In genomic region chr11:86955674-86956522, GRCh38 we compare ENCODE assay signal across 1 cellular context.
TF ChIP-seq lines count a peak whose summit lies in the region.

No MANE protein-coding gene starts in this region.

TF ChIP-seq in HepG2, 621 proteins besides CTCF, POLR2A, EP300 and RAD21 (continued from another document and continues in another):
- TF ChIP-seq ZBTB4 (CRISPR knock-in tag; IDR thresholded peaks at IDR 0.05; ENCODE audit: borderline replicate concordance) (no peak), TEAD2 (CRISPR knock-in tag; IDR thresholded peaks at IDR 0.05) (no peak), HINFP (CRISPR knock-in tag; IDR thresholded peaks at IDR 0.05; ENCODE audit: low read depth) (peak; percentile 44; the same call in 1 of the 2 replicates), HDAC2 (CRISPR knock-in tag; IDR thresholded peaks at IDR 0.05) (no peak; the same call in 1 of the 2 replicates), REXO4 (CRISPR knock-in tag; IDR thresholded peaks at IDR 0.05; ENCODE audit: borderline replicate concordance) (no peak), CHD4 (IDR thresholded peaks at IDR 0.05; ENCODE audit: borderline replicate concordance, low read length) (0 out of 2 replicates have a peak, but pooled peaks have one; percentile 30), MLLT10 (CRISPR knock-in tag; IDR thresholded peaks at IDR 0.05) (no peak), TCF7L2 (IDR thresholded peaks at IDR 0.05; ENCODE audit: low read depth, low read length) (no peak), GPN1 (CRISPR knock-in tag; IDR thresholded peaks at IDR 0.05; ENCODE audit: borderline replicate concordance) (no peak), ZNF597 (CRISPR knock-in tag; IDR thresholded peaks at IDR 0.05) (no peak), ZNF460 (CRISPR knock-in tag; IDR thresholded peaks at IDR 0.05; ENCODE audit: borderline replicate concordance) (peak; percentile 63; the same call in 1 of the 2 replicates), MEIS2 (CRISPR knock-in tag; IDR thresholded peaks at IDR 0.05) (no peak), ZNF331 (CRISPR knock-in tag; IDR thresholded peaks at IDR 0.05) (peak; percentile 11; the same call in 1 of the 2 replicates), HOXA7 (CRISPR knock-in tag; IDR thresholded peaks at IDR 0.05) (no peak), ZNF564 (CRISPR knock-in tag; IDR thresholded peaks at IDR 0.05) (no peak), ZBTB43 (CRISPR knock-in tag; conservative IDR thresholded peaks at IDR 0.05) (0 out of 2 replicates have a peak, but pooled peaks have one; percentile 18), CENPBD1 (CRISPR knock-in tag; IDR thresholded peaks at IDR 0.05; ENCODE audit: borderline replicate concordance, low read depth) (no peak), ZNF800 (CRISPR knock-in tag; IDR thresholded peaks at IDR 0.05) (peak; percentile 61; the same call in 1 of the 2 replicates), TSC22D2 (CRISPR knock-in tag; IDR thresholded peaks at IDR 0.05; ENCODE audit: borderline replicate concordance) (peak; percentile 55; the same call in 1 of the 2 replicates), ZNF776 (CRISPR knock-in tag; IDR thresholded peaks at IDR 0.05) (no peak), NR2F1 (CRISPR knock-in tag; IDR thresholded peaks at IDR 0.05) (no peak), ZBTB37 (CRISPR knock-in tag; IDR thresholded peaks at IDR 0.05) (no peak), ZC3H13 (CRISPR knock-in tag; IDR thresholded peaks at IDR 0.05) (peak; percentile 71), ZNF576 (CRISPR knock-in tag; IDR thresholded peaks at IDR 0.05) (no peak), ZNF503 (CRISPR knock-in tag; IDR thresholded peaks at IDR 0.05) (no peak; the same call in 1 of the 2 replicates), AFF4 (CRISPR knock-in tag; IDR thresholded peaks at IDR 0.05) (no peak), TRIM22 (IDR thresholded peaks at IDR 0.05) (no peak), RAD51 (IDR thresholded peaks at IDR 0.05; ENCODE audit: borderline replicate concordance) (no peak), JARID2 (CRISPR knock-in tag; IDR thresholded peaks at IDR 0.05; ENCODE audit: insufficient replicate concordance) (no peak), RFX3 (CRISPR knock-in tag; IDR thresholded peaks at IDR 0.05) (no peak; the same call in 1 of the 2 replicates), ZFYVE20 (CRISPR knock-in tag; IDR thresholded peaks at IDR 0.05; ENCODE audit: borderline replicate concordance, low read depth) (peak; percentile 31; the same call in 1 of the 2 replicates), ZNF704 (CRISPR knock-in tag; IDR thresholded peaks at IDR 0.05; ENCODE audit: borderline replicate concordance) (0 out of 2 replicates have a peak, but pooled peaks have one; percentile 37)
